16 cellular contexts compared by ENCODE assay signal in the genomic region with DNA sequence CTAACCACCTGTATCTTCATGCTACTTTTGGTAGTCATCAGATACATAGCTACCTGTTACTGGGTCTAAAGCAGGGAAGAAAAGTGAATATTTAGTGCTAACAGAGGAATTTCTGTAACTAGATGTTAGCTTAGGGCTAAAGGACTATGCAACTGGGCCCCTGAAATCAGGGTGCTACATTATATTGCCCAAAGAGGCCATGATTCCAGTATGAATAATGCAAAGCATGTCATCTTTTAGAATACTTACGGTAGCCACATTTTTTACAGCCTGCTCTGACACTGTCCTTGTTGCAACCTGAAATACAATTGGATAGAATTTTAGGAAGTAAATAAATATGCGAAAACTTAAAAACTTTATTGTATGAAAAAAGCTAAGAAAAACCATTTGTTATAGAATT. TPM values are rescaled to one million over a fixed set of nuclear protein-coding genes. Genes with fewer than 3 reads are reported as not detected.
DNase-seq lines count a peak whose midpoint lies in the region; ATAC-seq, FAIRE-seq and TF ChIP-seq lines count a peak whose summit lies in the region.
"Had no signal": no experiment of that assay in that cellular context is flagged by ENCODE, and none has a peak within 500 bp of the region (broad histone marks: within the 10 kb centered on the region; RNA-seq: fewer than 3 reads in every experiment).

No MANE protein-coding gene starts in this region.

- no peaks in the 10 kb centered on the region for H3K27me3 ChIP-seq in HepG2 (ENCODE audit: control insufficient read depth in 1 of 2, insufficient read depth in 2 of 2, low read length in 2 of 2)
- H3K27me3 ChIP-seq in right lobe of liver, result no peaks in the 10 kb centered on the region
- no peaks in the 10 kb centered on the region for H3K27me3 ChIP-seq in H1 (replicated peaks in 1 of 4; ENCODE audit: control insufficient read depth in 3 of 4, extremely low read depth in 1 of 4, insufficient read depth in 3 of 4, low read length in 3 of 4)

- intact Hi-C loops in HepG2 (cut with micrococcal nuclease; ENCODE audit: unreplicated experiment), result no loop called here
- intact Hi-C loops in right lobe of liver (cut with DNase I), result no loop called here
- intact Hi-C loops in left ventricle myocardium superior (cut with micrococcal nuclease), result no loop called here

- FAIRE-seq in HepG2 (lab: Jason Lieb, UNC) (no peak), H1 (lab: Jason Lieb, UNC) (no peak)
- FAIRE-seq: GM12891, GM18507 had no signal

- H3K14ac ChIP-seq in H1 (ENCODE audit: insufficient read length), result no peak overlapping the region

- in situ Hi-C loops in HepG2 (cut with HindIII; ENCODE audit: extremely low pct_ligation_motif_present, low pct_unique_long_range_greater_than_20kb), result no loop called here

- H2BK5ac ChIP-seq in H1 (ENCODE audit: low read depth, low read length), result no peak overlapping the region

- H3K27ac ChIP-seq in HepG2 (ENCODE audit: extremely low read length, insufficient read depth, low read length) (no peak overlapping the region), right lobe of liver (no peak overlapping the region), HEK293 (ENCODE audit: extremely low read depth, low read depth, low read length) (no peak overlapping the region), H1 (ENCODE audit: low read depth, low read length) (no peak overlapping the region)

- H3K4ac ChIP-seq in H1 (replicated peaks; ENCODE audit: insufficient read length, low read depth, low read length), result no peak overlapping the region

- H3K56ac ChIP-seq in H1 (replicated peaks; ENCODE audit: insufficient read length, low read depth, low read length), result no peak overlapping the region

- H3K79me2 ChIP-seq in HepG2 (ENCODE audit: insufficient read depth, low read length) (peaks cover 20% of the 10 kb centered on the region), H1 (ENCODE audit: control insufficient read depth in 1 of 2, insufficient read depth in 2 of 2, low read length in 2 of 2) (peaks cover 0 to 41% of the 10 kb centered on the region in 2 experiments; a peak in 2 of 4 replicates)

- H3K4me2 ChIP-seq in HepG2 (ENCODE audit: low read depth, low read length), result no peak overlapping the region
- H3K4me2 ChIP-seq in H1 (ENCODE audit: insufficient read depth in 1 of 2, low read depth in 2 of 2, low read length in 2 of 2), result no peak overlapping the region

- TF ChIP-seq RAD21 in HepG2 (CRISPR knock-in tag; IDR thresholded peaks at IDR 0.05) (no peak), H1 (IDR thresholded peaks at IDR 0.05 in 1 of 2, conservative IDR thresholded peaks at IDR 0.05 in 1 of 2; ENCODE audit: low read depth in 2 of 2, low read length in 2 of 2) (no peak)

- H3K9ac ChIP-seq in HepG2 (ENCODE audit: insufficient read depth, low read depth, low read length) (no peak overlapping the region), H1 (replicated peaks in 1 of 4; ENCODE audit: extremely low read depth in 1 of 4, low read depth in 3 of 4, low read length in 3 of 4) (no peak overlapping the region)

- H4K8ac ChIP-seq in H1 (ENCODE audit: extremely low read depth, insufficient read depth, low read length), result no peak overlapping the region

- peaks cover 2% of the 10 kb centered on the region for H3K79me1 ChIP-seq in H1 (ENCODE audit: low read depth, low read length)

- TF ChIP-seq CTCF in HepG2 (CRISPR knock-in tag; IDR thresholded peaks at IDR 0.05), result no peak
- no peak for TF ChIP-seq CTCF in right lobe of liver (IDR thresholded peaks at IDR 0.05)
- TF ChIP-seq CTCF in HEK293 (tag by site-specific recombination; IDR thresholded peaks at IDR 0.05), result no peak
- no peak for TF ChIP-seq CTCF in H1 (IDR thresholded peaks at IDR 0.05; ENCODE audit: control extremely low read depth in 1 of 3, insufficient read depth in 1 of 3, low read depth in 1 of 3, low read length in 3 of 3)

- no peaks in the 10 kb centered on the region for H3K23me2 ChIP-seq in H1 (ENCODE audit: low read depth, low read length)

- H2BK120ac ChIP-seq in H1 (replicated peaks; ENCODE audit: low read depth, low read length), result no peak overlapping the region

- TF ChIP-seq POLR2A in HepG2 (IDR thresholded peaks at IDR 0.05; ENCODE audit: insufficient read depth in 1 of 2, low read depth in 2 of 2, low read length in 2 of 2), result no peak
- TF ChIP-seq POLR2A in right lobe of liver (IDR thresholded peaks at IDR 0.05), result no peak
- TF ChIP-seq POLR2A in H1 (IDR thresholded peaks at IDR 0.05; ENCODE audit: control extremely low read depth in 1 of 2, low read depth in 2 of 2, low read length in 2 of 2), result no peak

- H3K9me3 ChIP-seq in HepG2 (ENCODE audit: low read length), result no peaks in the 10 kb centered on the region
- H3K9me3 ChIP-seq in right lobe of liver, result no peaks in the 10 kb centered on the region
- H3K9me3 ChIP-seq in HEK293 (ENCODE audit: control insufficient read depth, insufficient read depth, low read depth, low read length), result no peaks in the 10 kb centered on the region
- H3K9me3 ChIP-seq in H1 (ENCODE audit: insufficient read depth in 2 of 2, low read depth in 1 of 2, low read length in 1 of 2), result no peaks in the 10 kb centered on the region
- H3K9me3 ChIP-seq: HAP-1 had no signal

- no TSS peak for BruUV-seq in HepG2 (replicated peaks; lab: Mats Ljungman, UMichigan)

- no peak overlapping the region for H2AFZ ChIP-seq in HepG2 (ENCODE audit: low read length)
- no peak overlapping the region for H2AFZ ChIP-seq in H1 (ENCODE audit: low read length)

- no peak overlapping the region for H4K91ac ChIP-seq in H1 (replicated peaks; ENCODE audit: insufficient read length, low read length)

- no peak overlapping the region for H2BK15ac ChIP-seq in H1 (ENCODE audit: low read length)

- 95% methylated on average over 2 of the region's 2 CpGs for WGBS in HepG2 (ENCODE audit: low lambda C conversion rate)
- WGBS in right lobe of liver (ENCODE audit: insufficient coverage, low coverage, low lambda C conversion rate, missing lambda C conversion rate), result 100% methylated on average over 1 of the region's 2 CpGs
- 91% methylated on average over 2 of the region's 2 CpGs; no CpG with 5 or more reads in 1 of the 2 experiments for WGBS in H1 (ENCODE audit: extremely low coverage in 1 of 2, insufficient coverage in 1 of 2, insufficient read length in 1 of 2, insufficient replicate concordance in 2 of 2, low coverage in 1 of 2, low lambda C conversion rate in 2 of 2, missing lambda C conversion rate in 1 of 2), 2 experiments

- H4K5ac ChIP-seq in H1 (ENCODE audit: insufficient read length, low read depth, low read length), result no peak overlapping the region

- H2BK20ac ChIP-seq in H1 (ENCODE audit: low read length), result no peak overlapping the region

- H2BK12ac ChIP-seq in H1 (ENCODE audit: low read depth, low read length), result no peak overlapping the region

- H3K4me1 ChIP-seq in HepG2 (ENCODE audit: insufficient read depth, low read length) (no peaks in the 10 kb centered on the region), right lobe of liver (peaks cover 0 to 10% (median 3%) of the 10 kb centered on the region in 4 donors), HEK293 (ENCODE audit: control insufficient read depth, insufficient read depth, low read length) (no peaks in the 10 kb centered on the region), H1 (replicated peaks in 1 of 4; ENCODE audit: control insufficient read depth in 3 of 4, insufficient read depth in 4 of 4, low read length in 3 of 4) (no peaks in the 10 kb centered on the region)
- H3K4me1 ChIP-seq: HAP-1 had no signal

- H2AK5ac ChIP-seq in H1 (ENCODE audit: low read depth, low read length), result no peak overlapping the region

- DNase-seq in HepG2 (ENCODE audit: low spot score), result no peak
- DNase-seq in right lobe of liver, result no peak
- DNase-seq in H1 (ENCODE audit: low read depth in 1 of 2, low spot score in 2 of 2), result no peak
- no peak for DNase-seq in kidney glomerular epithelial cell (lab: John Stamatoyannopoulos, UW)
- DNase-seq in left ventricle myocardium superior, result no peak
- DNase-seq: C1 segment of cervical spinal cord; Calu3; CD4-positive, alpha-beta memory T cell; COR-L47; DMS79; EL; GDM1 had no signal

- TF ChIP-seq EP300 in HepG2 (IDR thresholded peaks at IDR 0.05; ENCODE audit: low read depth in 2 of 2, low read length in 2 of 2), result no peak
- TF ChIP-seq EP300 in HepG2 (CRISPR knock-in tag; IDR thresholded peaks at IDR 0.05; ENCODE audit: borderline replicate concordance), result no peak
- no peak for TF ChIP-seq EP300 in H1 (IDR thresholded peaks at IDR 0.05; ENCODE audit: borderline replicate concordance in 1 of 2, low read depth in 2 of 2, low read length in 2 of 2)

- H3K36me3 ChIP-seq in HepG2 (replicated peaks in 1 of 2; ENCODE audit: control insufficient read depth in 1 of 2, insufficient read depth in 2 of 2, low read length in 2 of 2) (peaks cover 2 to 8% of the 10 kb centered on the region in 2 experiments; a peak in 4 of 5 replicates), right lobe of liver (no peaks in the 10 kb centered on the region), HEK293 (ENCODE audit: control insufficient read depth in 2 of 2, insufficient read depth in 1 of 2, low read length in 2 of 2) (peaks cover 12 to 21% of the 10 kb centered on the region in 2 experiments), H1 (ENCODE audit: control insufficient read depth in 2 of 4, insufficient read depth in 4 of 4, low read length in 3 of 4) (peaks cover 0 to 21% (median 5%) of the 10 kb centered on the region in 4 experiments; a peak in 4 of 8 replicates)
- H3K36me3 ChIP-seq: HAP-1 had no signal

- no peak overlapping the region for H3K18ac ChIP-seq in H1 (ENCODE audit: extremely low read depth, low read length)

- H4K20me1 ChIP-seq in HepG2 (ENCODE audit: insufficient read depth, low read length) (peaks cover 2% of the 10 kb centered on the region; the same call in 1 of the 2 replicates), H1 (replicated peaks in 1 of 2; ENCODE audit: control insufficient read depth in 1 of 2, insufficient read depth in 2 of 2, low read length in 2 of 2) (peaks cover 1 to 3% of the 10 kb centered on the region in 2 experiments)

- no peak overlapping the region for H3K4me3 ChIP-seq in HepG2 (replicated peaks in 1 of 3; ENCODE audit: insufficient read depth in 1 of 3, low read depth in 2 of 3, low read length in 3 of 3)
- no peak overlapping the region for H3K4me3 ChIP-seq in right lobe of liver
- no peak overlapping the region for H3K4me3 ChIP-seq in HEK293 (ENCODE audit: low read depth, low read length)
- no peak overlapping the region for H3K4me3 ChIP-seq in H1 (ENCODE audit: extremely low read depth in 1 of 4, insufficient read depth in 2 of 4, low read depth in 3 of 4, low read length in 4 of 4)
- H3K4me3 ChIP-seq: HAP-1 had no signal

- CTCF ChIA-PET in HepG2 (lab: Yijun Ruan, JAX; ENCODE audit: low intra/inter-chr PET ratio, low total read pairs) (no interaction called here), HEK293 (lab: Yijun Ruan, JAX) (interaction anchor here (0.6 to 0.9 kb wide), 2 partner anchors 12 to 118 kb away, joined by 3 read pairs; no protein-coding TSS in a partner anchor), H1 (lab: Charles Lee; ENCODE audit: partially characterized antibody) (interaction anchor here (0.8 to 2.4 kb wide), 6 partner anchors 9 to 108 kb away, joined by 3 to 6 read pairs (median 4); a partner anchor contains a TSS)

- no peak overlapping the region for H3K23ac ChIP-seq in H1 (ENCODE audit: insufficient read length)

- POLR2A ChIA-PET in HepG2 (lab: Yijun Ruan, JAX) (no interaction called here), HEK293 (lab: Yijun Ruan, JAX) (no interaction called here), H1 (lab: Charles Lee; ENCODE audit: partially characterized antibody) (interaction anchor here (0.6 kb wide), 1 partner anchor 12 kb away, joined by 3 read pairs; no protein-coding TSS in a partner anchor)

- no peak for ATAC-seq in HepG2
- no peak for ATAC-seq in right lobe of liver
- no peak for ATAC-seq in left ventricle myocardium superior

RNA-seq across cellular contexts. Expression of a gene that starts 14.4 kb away (rescaled TPM):
- total RNA-seq in HepG2 (2016; rRNA removed; fragmentation: Illumina TruSeq; extraction: Trizol), result 16.5 and 28.7 TPM in 2 replicates
- total RNA-seq in HepG2 (2016; cell fraction: cytosol; rRNA removed; fragmentation: Illumina TruSeq; extraction: Trizol; ENCODE audit: low read depth), result 6.4 and 6.6 TPM in 2 replicates
- 17.0 and 29.2 TPM in 2 replicates for total RNA-seq in HepG2 (2016; cell fraction: insoluble cytoplasmic fraction; rRNA removed; fragmentation: Illumina TruSeq; extraction: Trizol)
- 7.9 and 10.2 TPM in 2 replicates for total RNA-seq in HepG2 (2016; cell fraction: membrane; rRNA removed; fragmentation: Illumina TruSeq; extraction: Trizol)
- 8.1 and 8.2 TPM in 2 replicates for total RNA-seq in HepG2 (2016; cell fraction: nucleus; rRNA removed; fragmentation: Illumina TruSeq; extraction: Trizol)
- polyA plus RNA-seq in HepG2 (2011; rRNA removed), result 3.1 and 3.4 TPM in 2 replicates
- polyA plus RNA-seq in HepG2 (2011; cell fraction: cytosol; rRNA removed), result 2.2 and 2.4 TPM in 2 replicates
- 1.6 and 2.1 TPM in 2 replicates for polyA plus RNA-seq in HepG2 (2011; cell fraction: nucleus; rRNA removed)
- 6.5 TPM in 2 replicates for polyA plus RNA-seq in HepG2 (2012)
- polyA plus RNA-seq in HepG2 (2016; cell fraction: cytosol; fragmentation: Illumina TruSeq; extraction: Trizol; ENCODE audit: low read depth), result 8.4 and 10.6 TPM in 2 replicates
- 29.2 and 29.3 TPM in 2 replicates for polyA plus RNA-seq in HepG2 (2016; cell fraction: insoluble cytoplasmic fraction; fragmentation: Illumina TruSeq; extraction: Trizol; ENCODE audit: low read depth)
- 5.6 and 7.3 TPM in 2 replicates for polyA plus RNA-seq in HepG2 (2016; cell fraction: membrane; fragmentation: Illumina TruSeq; extraction: Trizol; ENCODE audit: low read depth)
- polyA plus RNA-seq in HepG2 (2016; cell fraction: nucleus; fragmentation: Illumina TruSeq; extraction: Trizol; ENCODE audit: insufficient read depth, low read depth), result 11.1 and 13.0 TPM in 2 replicates
- polyA minus RNA-seq in HepG2 (2011; rRNA and poly(A)+ RNA removed; ENCODE audit: low replicate concordance), result 1.8 and 5.9 TPM in 2 replicates
- 4.6 and 6.5 TPM in 2 replicates for polyA minus RNA-seq in HepG2 (2011; cell fraction: cytosol; rRNA and poly(A)+ RNA removed)
- polyA minus RNA-seq in HepG2 (2011; cell fraction: nucleus; rRNA and poly(A)+ RNA removed), result 7.6 and 9.9 TPM in 2 replicates
- 1 to 10 TPM; 4.2 to 9.9 (median 7.3) TPM for total RNA-seq in right lobe of liver
- total RNA-seq in H1 (2021; fragmentation: NEBNext Ultra II Directional; extraction: Animal tissue kit (Norgen Biotek cat#: 25700)), result 37.2 and 39.0 TPM in 2 replicates
- 4.0 and 6.2 TPM in 2 replicates for polyA plus RNA-seq in H1 (2011; rRNA removed)
- polyA plus RNA-seq in H1 (2011; cell fraction: cytosol; rRNA removed), result 7.2 TPM
- 6.9 TPM for polyA plus RNA-seq in H1 (2011; cell fraction: nucleus; rRNA removed)
- polyA plus RNA-seq in H1 (2012, experiment 1 of 2), result 10.3 to 15.8 TPM (median 14.4 TPM) in 4 replicates
- 4.6 TPM for polyA plus RNA-seq in H1 (2012, experiment 2 of 2)
- polyA plus RNA-seq in H1 (2013, experiment 1 of 2), result 29.2 TPM
- polyA plus RNA-seq in H1 (2013, experiment 2 of 2), result 29.2 TPM
- 10.6 and 13.1 TPM in 2 replicates for polyA minus RNA-seq in H1 (2011; rRNA and poly(A)+ RNA removed)
- 14.7 TPM for polyA minus RNA-seq in H1 (2011; cell fraction: cytosol; rRNA and poly(A)+ RNA removed)
- polyA minus RNA-seq in H1 (2011; cell fraction: nucleus; rRNA and poly(A)+ RNA removed), result 23.6 TPM
- total RNA-seq in left ventricle myocardium superior, result 13.7 TPM

RNA-seq across cellular contexts. Expression of a gene that starts 14.7 kb away (rescaled TPM):
- total RNA-seq in HepG2 (2016; rRNA removed; fragmentation: Illumina TruSeq; extraction: Trizol), result 25.7 and 38.1 TPM in 2 replicates
- 9.0 and 10.5 TPM in 2 replicates for total RNA-seq in HepG2 (2016; cell fraction: cytosol; rRNA removed; fragmentation: Illumina TruSeq; extraction: Trizol; ENCODE audit: low read depth)
- total RNA-seq in HepG2 (2016; cell fraction: insoluble cytoplasmic fraction; rRNA removed; fragmentation: Illumina TruSeq; extraction: Trizol), result 24.5 and 37.3 TPM in 2 replicates
- total RNA-seq in HepG2 (2016; cell fraction: membrane; rRNA removed; fragmentation: Illumina TruSeq; extraction: Trizol), result 16.0 TPM in 2 replicates
- total RNA-seq in HepG2 (2016; cell fraction: nucleus; rRNA removed; fragmentation: Illumina TruSeq; extraction: Trizol), result 27.6 and 28.3 TPM in 2 replicates
- polyA plus RNA-seq in HepG2 (2011; rRNA removed), result 10.7 and 21.1 TPM in 2 replicates
- 7.0 and 11.2 TPM in 2 replicates for polyA plus RNA-seq in HepG2 (2011; cell fraction: cytosol; rRNA removed)
- polyA plus RNA-seq in HepG2 (2011; cell fraction: nucleus; rRNA removed), result 2.7 and 5.7 TPM in 2 replicates
- polyA plus RNA-seq in HepG2 (2012), result 13.9 and 22.8 TPM in 2 replicates
- polyA plus RNA-seq in HepG2 (2016; cell fraction: cytosol; fragmentation: Illumina TruSeq; extraction: Trizol; ENCODE audit: low read depth), result 7.9 and 9.2 TPM in 2 replicates
- polyA plus RNA-seq in HepG2 (2016; cell fraction: insoluble cytoplasmic fraction; fragmentation: Illumina TruSeq; extraction: Trizol; ENCODE audit: low read depth), result 46.6 and 49.1 TPM in 2 replicates
- polyA plus RNA-seq in HepG2 (2016; cell fraction: membrane; fragmentation: Illumina TruSeq; extraction: Trizol; ENCODE audit: low read depth), result 11.2 and 12.2 TPM in 2 replicates
- polyA plus RNA-seq in HepG2 (2016; cell fraction: nucleus; fragmentation: Illumina TruSeq; extraction: Trizol; ENCODE audit: insufficient read depth, low read depth), result 17.9 and 20.2 TPM in 2 replicates
- 12.9 and 15.6 TPM in 2 replicates for polyA minus RNA-seq in HepG2 (2011; rRNA and poly(A)+ RNA removed; ENCODE audit: low replicate concordance)
- polyA minus RNA-seq in HepG2 (2011; cell fraction: cytosol; rRNA and poly(A)+ RNA removed), result 9.8 and 14.3 TPM in 2 replicates
- polyA minus RNA-seq in HepG2 (2011; cell fraction: nucleus; rRNA and poly(A)+ RNA removed), result 58.7 and 70.8 TPM in 2 replicates
- total RNA-seq in right lobe of liver, result 1 to 10 TPM; 5.8 to 7.3 (median 6.8) TPM
- 41.1 and 43.4 TPM in 2 replicates for total RNA-seq in H1 (2021; fragmentation: NEBNext Ultra II Directional; extraction: Animal tissue kit (Norgen Biotek cat#: 25700))
- 10.7 and 24.9 TPM in 2 replicates for polyA plus RNA-seq in H1 (2011; rRNA removed)
- 32.5 TPM for polyA plus RNA-seq in H1 (2011; cell fraction: cytosol; rRNA removed)
- polyA plus RNA-seq in H1 (2011; cell fraction: nucleus; rRNA removed), result 6.2 TPM
- 31.3 to 54.5 TPM (median 32.6 TPM) in 4 replicates for polyA plus RNA-seq in H1 (2012, experiment 1 of 2)
- polyA plus RNA-seq in H1 (2012, experiment 2 of 2), result 3.3 TPM
- 72.9 TPM for polyA plus RNA-seq in H1 (2013, experiment 1 of 2)
- 76.7 TPM for polyA plus RNA-seq in H1 (2013, experiment 2 of 2)
- polyA minus RNA-seq in H1 (2011; rRNA and poly(A)+ RNA removed), result 30.8 and 41.1 TPM in 2 replicates
- 12.6 TPM for polyA minus RNA-seq in H1 (2011; cell fraction: cytosol; rRNA and poly(A)+ RNA removed)
- 69.4 TPM for polyA minus RNA-seq in H1 (2011; cell fraction: nucleus; rRNA and poly(A)+ RNA removed)
- 27.9 TPM for total RNA-seq in left ventricle myocardium superior
